In the genomic region with DNA sequence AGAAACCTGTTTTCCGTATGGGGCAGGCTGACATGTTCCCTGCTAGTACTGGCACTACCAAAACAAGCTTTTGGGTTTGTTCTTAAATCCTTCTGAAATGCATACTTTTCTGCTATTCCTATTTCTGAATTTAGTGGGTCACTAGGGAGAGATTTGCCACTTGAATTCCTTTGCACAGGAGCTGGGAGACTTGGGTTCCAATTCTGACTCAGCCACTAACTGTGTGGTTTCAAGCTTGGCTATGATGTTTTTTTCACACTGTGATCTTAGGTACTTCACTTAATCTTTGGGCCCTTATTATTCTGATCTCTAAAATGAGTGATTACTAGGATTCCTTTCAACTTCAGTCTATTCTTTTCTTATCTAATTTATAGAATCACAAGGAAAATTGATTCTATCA, we compare ENCODE assay signal across 16 cellular contexts.
"Had no signal": no experiment of that assay in that cellular context is flagged by ENCODE, and none has a peak within 500 bp of the region (broad histone marks: within the 10 kb centered on the region; RNA-seq: fewer than 3 reads in every experiment).

No MANE protein-coding gene starts in this region.

- H3K4me1 ChIP-seq: foreskin keratinocyte, thyroid gland had no signal

- ATAC-seq: activated CD8-positive, alpha-beta T cell treated with anti-CD3 and anti-CD28 coated beads, Interleukin-2, amount 10 ng/mL, durations not matched to agents 7 days and 5 days; activated naive CD8-positive, alpha-beta T cell treated with anti-CD3 and anti-CD28 coated beads, Interleukin-2, amount 50 U/mL, for 24 hours; activated T-cell treated with anti-CD3 and anti-CD28 coated beads, Interleukin-2, amount 50 U/mL, for 4 hours; foreskin keratinocyte; left lobe of liver had no signal

- H3K4me3 ChIP-seq: lung, thyroid gland had no signal

- H3K27me3 ChIP-seq: brain microvascular endothelial cell, foreskin keratinocyte, thyroid gland had no signal

- H3K9me3 ChIP-seq: thyroid gland had no signal

- H3K27ac ChIP-seq: brain microvascular endothelial cell, foreskin keratinocyte, thyroid gland had no signal

- DNase-seq: activated CD4-positive, alpha-beta T cell treated with anti-CD3 and anti-CD28 coated beads, Interleukin-2, amount 10 ng/mL, durations not matched to agents 7 days and 5 days; activated CD8-positive, alpha-beta T cell treated with anti-CD3 and anti-CD28 coated beads, Interleukin-2, amount 10 ng/mL, durations not matched to agents 7 days and 5 days; activated naive CD4-positive, alpha-beta T cell treated with anti-CD3 and anti-CD28 coated beads, Interleukin-2, amount 10 ng/mL, durations not matched to agents 7 days and 5 days; activated naive CD8-positive, alpha-beta T cell treated with anti-CD3 and anti-CD28 coated beads, Interleukin-2, amount 50 U/mL, for 24 hours; activated T-cell treated with anti-CD3 and anti-CD28 coated beads, Interleukin-2, amount 50 U/mL, for 4 hours; anterior cingulate cortex; brain microvascular endothelial cell; central memory CD4-positive, alpha-beta T cell; foreskin keratinocyte; kidney; nephron progenitor cell; nucleus accumbens; stimulated activated naive CD4-positive, alpha-beta T cell treated with Interleukin-2 at 50 U/mL for 16 hours; thyroid gland had no signal

- H3K36me3 ChIP-seq: brain microvascular endothelial cell, thyroid gland had no signal
